Comparison of ENCODE assay signal across 11 cellular contexts in the genomic region with DNA sequence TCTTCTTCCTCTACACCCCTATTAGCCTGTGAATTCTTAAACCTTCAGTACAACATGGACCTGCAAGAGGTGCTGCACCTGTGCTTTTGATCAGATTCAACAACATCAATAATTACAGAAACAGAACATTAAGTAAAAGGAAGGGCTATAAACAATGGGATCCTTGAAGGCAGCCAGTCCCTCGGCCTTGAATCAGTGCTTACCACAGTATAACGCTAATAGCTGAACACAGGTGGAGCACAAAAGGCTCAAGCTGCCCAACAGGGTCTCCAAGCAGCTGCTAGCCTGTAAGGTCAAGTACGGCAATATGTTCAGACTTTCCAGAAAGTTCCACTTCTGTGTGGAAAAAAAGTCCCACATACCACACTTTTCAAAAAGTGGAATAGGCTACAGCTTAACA.
A peak's percentile ranks its signal among the peaks of the same experiment; 100 is the strongest.
DNase-seq lines count a peak whose midpoint lies in the region; ATAC-seq and TF ChIP-seq lines count a peak whose summit lies in the region.
"Had no signal": no experiment of that assay in that cellular context is flagged by ENCODE, and none has a peak within 500 bp of the region (broad histone marks: within the 10 kb centered on the region; RNA-seq: fewer than 3 reads in every experiment).

No MANE protein-coding gene starts in this region.

- H3K9me3 ChIP-seq in A673 (ENCODE audit: low read depth, low read length, poor library complexity, severe bottlenecking), result no peaks in the 10 kb centered on the region

- no peak for TF ChIP-seq CTCF in A673 (conservative IDR thresholded peaks at IDR 0.05; ENCODE audit: low read depth, low read length)

- no peaks in the 10 kb centered on the region for H3K27me3 ChIP-seq in A673 (replicated peaks; ENCODE audit: insufficient read depth, low read depth, low read length, poor library complexity)

- H3K27ac Mint-ChIP-seq in activated T-helper 17 cell treated with anti-CD3 and anti-CD28 coated beads, Interleukin-2, amount 50 U/mL, for 72 hours, result peak overlapping the region; percentile 71
- peak overlapping the region; percentile 20 to 46 for H3K27ac Mint-ChIP-seq in natural killer cell treated with Interleukin-12 subunit alpha and Interleukin-12 subunit beta and Interleukin-15 and Interleukin-18, amount 100 ng/mL, for 72 hours

- intact Hi-C loops in A673 (cut with micrococcal nuclease; ENCODE audit: unreplicated experiment), result no loop called here

- H3K27ac ChIP-seq in A673 (ENCODE audit: low read depth, low read length, poor library complexity, severe bottlenecking), result no peak overlapping the region
- H3K27ac ChIP-seq: 22Rv1, KMS-11 had no signal

- H3K4me1 ChIP-seq in A673 (ENCODE audit: insufficient read depth, low read length, poor library complexity, severe bottlenecking), result no peaks in the 10 kb centered on the region

- peaks cover 27% of the 10 kb centered on the region for H3K4me1 Mint-ChIP-seq in activated T-helper 17 cell treated with anti-CD3 and anti-CD28 coated beads, Interleukin-2, amount 50 U/mL, for 72 hours
- H3K4me1 Mint-ChIP-seq in natural killer cell treated with Interleukin-12 subunit alpha and Interleukin-12 subunit beta and Interleukin-15 and Interleukin-18, amount 100 ng/mL, for 72 hours (ENCODE audit: low read depth in 2 of 2), result peaks cover 23 to 29% of the 10 kb centered on the region in 2 donors

- no peaks in the 10 kb centered on the region for H3K36me3 Mint-ChIP-seq in activated T-helper 17 cell treated with anti-CD3 and anti-CD28 coated beads, Interleukin-2, amount 50 U/mL, for 72 hours (ENCODE audit: low read depth)
- peaks cover 6% of the 10 kb centered on the region for H3K36me3 Mint-ChIP-seq in natural killer cell treated with Interleukin-12 subunit alpha and Interleukin-12 subunit beta and Interleukin-15 and Interleukin-18, amount 100 ng/mL, for 72 hours

- peak overlapping the region; percentile 71 for H3K4me3 Mint-ChIP-seq in activated T-helper 17 cell treated with anti-CD3 and anti-CD28 coated beads, Interleukin-2, amount 50 U/mL, for 72 hours
- H3K4me3 Mint-ChIP-seq in natural killer cell treated with Interleukin-12 subunit alpha and Interleukin-12 subunit beta and Interleukin-15 and Interleukin-18, amount 100 ng/mL, for 72 hours, result peak overlapping the region; percentile 76

- POLR2A ChIA-PET in A673 (lab: Charles Lee; ENCODE audit: low non-redundant PET), result no interaction called here

- H3K27me3 Mint-ChIP-seq in activated T-helper 17 cell treated with anti-CD3 and anti-CD28 coated beads, Interleukin-2, amount 50 U/mL, for 72 hours, result no peaks in the 10 kb centered on the region
- H3K27me3 Mint-ChIP-seq in natural killer cell treated with Interleukin-12 subunit alpha and Interleukin-12 subunit beta and Interleukin-15 and Interleukin-18, amount 100 ng/mL, for 72 hours, result peaks cover 0 to 2% of the 10 kb centered on the region in 2 donors

- BruUV-seq in A673 (replicated peaks; lab: Mats Ljungman, UMichigan), result no TSS peak

- no peaks in the 10 kb centered on the region for H3K36me3 ChIP-seq in A673 (ENCODE audit: insufficient read depth, low read length, poor library complexity, severe bottlenecking)

- ATAC-seq in HG03135 (IDR thresholded peaks at IDR 0.05; ENCODE audit: unreplicated experiment), result peak; percentile 6
- no peak for ATAC-seq in activated T-helper 17 cell treated with anti-CD3 and anti-CD28 coated beads, Interleukin-2, amount 50 U/mL, for 72 hours (replicated peaks)
- no peak for ATAC-seq in natural killer cell treated with Interleukin-12 subunit alpha and Interleukin-12 subunit beta and Interleukin-15 and Interleukin-18, amount 100 ng/mL, for 72 hours

- H3K4me3 ChIP-seq in A673 (ENCODE audit: low read depth, low read length, poor library complexity, severe bottlenecking), result no peak overlapping the region
- H3K4me3 ChIP-seq: lung had no signal

- CTCF ChIA-PET in A673 (lab: Charles Lee), result no interaction called here

- H3K9me3 Mint-ChIP-seq in activated T-helper 17 cell treated with anti-CD3 and anti-CD28 coated beads, Interleukin-2, amount 50 U/mL, for 72 hours, result no peaks in the 10 kb centered on the region
- peaks cover 4% of the 10 kb centered on the region for H3K9me3 Mint-ChIP-seq in natural killer cell treated with Interleukin-12 subunit alpha and Interleukin-12 subunit beta and Interleukin-15 and Interleukin-18, amount 100 ng/mL, for 72 hours

- DNase-seq in DMS79 treated with DMSO at 0.1 percent for 48 hours (lab: John Stamatoyannopoulos, UW) (peak; percentile 64), DMS79 (lab: John Stamatoyannopoulos, UW) (no peak), A673 (ENCODE audit: low spot score) (no peak), NCI-H1694 (lab: John Stamatoyannopoulos, UW) (no peak), DMS53 treated with DMSO at 0.1 percent for 48 hours (lab: John Stamatoyannopoulos, UW; ENCODE audit: unreplicated experiment) (no peak)
- DNase-seq in natural killer cell treated with Interleukin-12 subunit alpha and Interleukin-12 subunit beta and Interleukin-15 and Interleukin-18, amount 100 ng/mL, for 72 hours (ENCODE audit: low spot score), result no peak
